ENCODE assay signal across 8 cellular contexts in genomic region chr1:32200226-32201010, GRCh38. TPM values are rescaled to one million over a fixed set of nuclear protein-coding genes. Genes with fewer than 3 reads are reported as not detected.
DNase-seq lines count a peak whose midpoint lies in the region; ATAC-seq and TF ChIP-seq lines count a peak whose summit lies in the region.

Gene CCDC28B, plus strand, starts transcription at chr1:32200595. Its CDS starts 1,341 bp downstream, at chr1:32201936.

- intact Hi-C loops in thyroid gland (cut with DNase I): no loop called here

- no peak for TF ChIP-seq EP300 in gastroesophageal sphincter (IDR thresholded peaks at IDR 0.05)

- peaks cover 4% of the 10 kb centered on the region for H3K36me3 Mint-ChIP-seq in activated naive CD4-positive, alpha-beta T cell treated with anti-CD3 and anti-CD28 coated beads, Interleukin-2, amount 50 U/mL, for 24 hours
- H3K36me3 Mint-ChIP-seq in neural progenitor cell: peaks cover 10% of the 10 kb centered on the region

- DNase-seq in G401 (ENCODE audit: low spot score): peak; percentile 86
- DNase-seq in SJCRH30: peak; percentile 56 to 71
- DNase-seq in neural progenitor cell (ENCODE audit: low spot score): peak; percentile 81
- peak; percentile 43 to 49 for DNase-seq in thyroid gland
- no peak for DNase-seq in NCI-H1048 (lab: John Stamatoyannopoulos, UW)

- ATAC-seq in gastroesophageal sphincter: peak; percentile 69

- TF ChIP-seq POLR2A in gastroesophageal sphincter (IDR thresholded peaks at IDR 0.05) (no peak), thyroid gland (IDR thresholded peaks at IDR 0.05) (peak in 1 of 2 donors; percentile 14)

- peaks cover 66% of the 10 kb centered on the region for H3K4me1 Mint-ChIP-seq in activated naive CD4-positive, alpha-beta T cell treated with anti-CD3 and anti-CD28 coated beads, Interleukin-2, amount 50 U/mL, for 24 hours
- H3K4me1 Mint-ChIP-seq in neural progenitor cell: peaks cover 39% of the 10 kb centered on the region

- in situ Hi-C loops in G401 (cut with HindIII; ENCODE audit: low sequenced_read_pairs): no loop called here

- H3K4me1 ChIP-seq in SJCRH30: peaks cover 6% of the 10 kb centered on the region; the same call in 1 of the 2 replicates
- peaks cover 6 to 47% (median 20%) of the 10 kb centered on the region in 3 donors for H3K4me1 ChIP-seq in gastroesophageal sphincter
- peaks cover 25% of the 10 kb centered on the region for H3K4me1 ChIP-seq in neural progenitor cell
- peaks cover 17 to 32% of the 10 kb centered on the region in 2 donors for H3K4me1 ChIP-seq in thyroid gland

- no peaks in the 10 kb centered on the region for H3K79me2 ChIP-seq in neural progenitor cell (ENCODE audit: low read depth)

- H3K36me3 ChIP-seq in KOPT-K1 (ENCODE audit: insufficient read depth, low read length) (peaks cover 36% of the 10 kb centered on the region), SJCRH30 (peaks cover 11% of the 10 kb centered on the region), gastroesophageal sphincter (peaks cover 0 to 31% of the 10 kb centered on the region in 2 donors), neural progenitor cell (no peaks in the 10 kb centered on the region), thyroid gland (peaks cover 12 to 14% of the 10 kb centered on the region in 2 donors)

- H3K9ac ChIP-seq in neural progenitor cell: no peak within 1 kb of the TSS

- WGBS in gastroesophageal sphincter (ENCODE audit: low coverage in 1 of 2), 2 donors: 0 to 1% methylated on average over 4 to 9 of the region's 34 CpGs
- 1% methylated on average over 19 to 23 of the region's 34 CpGs for WGBS in thyroid gland, 2 donors

- peaks cover 9% of the 10 kb centered on the region for H4K20me1 ChIP-seq in neural progenitor cell (ENCODE audit: low read depth)

- TF ChIP-seq CTCF in gastroesophageal sphincter (IDR thresholded peaks at IDR 0.05) (no peak), neural progenitor cell (IDR thresholded peaks at IDR 0.05) (no peak), thyroid gland (IDR thresholded peaks at IDR 0.05) (no peak)

- H3K4me3 ChIP-seq in SJCRH30: peak within 1 kb of the TSS; percentile 60
- H3K4me3 ChIP-seq in gastroesophageal sphincter: peak within 1 kb of the TSS; percentile 58 to 72
- H3K4me3 ChIP-seq in neural progenitor cell: peak within 1 kb of the TSS; percentile 68
- H3K4me3 ChIP-seq in thyroid gland (replicated peaks in 1 of 3): peak within 1 kb of the TSS in 2 of 3 donors; percentile 28 to 58

- peak within 1 kb of the TSS; percentile 92 for H2AFZ ChIP-seq in neural progenitor cell (replicated peaks)

- no peaks in the 10 kb centered on the region for H3K27me3 ChIP-seq in SJCRH30
- H3K27me3 ChIP-seq in gastroesophageal sphincter: no peaks in the 10 kb centered on the region
- peaks cover 11% of the 10 kb centered on the region for H3K27me3 ChIP-seq in neural progenitor cell
- H3K27me3 ChIP-seq in thyroid gland: no peaks in the 10 kb centered on the region

- no peaks in the 10 kb centered on the region for H3K9me3 Mint-ChIP-seq in activated naive CD4-positive, alpha-beta T cell treated with anti-CD3 and anti-CD28 coated beads, Interleukin-2, amount 50 U/mL, for 24 hours
- no peaks in the 10 kb centered on the region for H3K9me3 Mint-ChIP-seq in neural progenitor cell

- H3K27ac ChIP-seq in KOPT-K1 (ENCODE audit: low read depth, low read length, poor library complexity, severe bottlenecking): peak within 1 kb of the TSS; percentile 77
- no peak within 1 kb of the TSS; the same call in 1 of the 2 replicates for H3K27ac ChIP-seq in SJCRH30
- H3K27ac ChIP-seq in gastroesophageal sphincter: peak within 1 kb of the TSS; percentile 43 to 95 (median 89)
- H3K27ac ChIP-seq in neural progenitor cell: peak within 1 kb of the TSS; percentile 38
- peak within 1 kb of the TSS; percentile 31 to 74 (median 35) for H3K27ac ChIP-seq in thyroid gland

- no peaks in the 10 kb centered on the region for H3K27me3 Mint-ChIP-seq in activated naive CD4-positive, alpha-beta T cell treated with anti-CD3 and anti-CD28 coated beads, Interleukin-2, amount 50 U/mL, for 24 hours
- peaks cover 3% of the 10 kb centered on the region for H3K27me3 Mint-ChIP-seq in neural progenitor cell (ENCODE audit: insufficient read depth, low read depth)

- peaks cover 60% of the 10 kb centered on the region for H3F3A ChIP-seq in neural progenitor cell (ENCODE audit: low read depth)

- H3K27ac Mint-ChIP-seq in activated naive CD4-positive, alpha-beta T cell treated with anti-CD3 and anti-CD28 coated beads, Interleukin-2, amount 50 U/mL, for 24 hours: peak within 1 kb of the TSS; percentile 90
- peak within 1 kb of the TSS; percentile 80 for H3K27ac Mint-ChIP-seq in neural progenitor cell

- H3K9me3 ChIP-seq in KOPT-K1 (ENCODE audit: insufficient read depth, low read length, poor library complexity, severe bottlenecking): no peaks in the 10 kb centered on the region
- no peaks in the 10 kb centered on the region for H3K9me3 ChIP-seq in SJCRH30 (replicated peaks)
- H3K9me3 ChIP-seq in gastroesophageal sphincter: no peaks in the 10 kb centered on the region
- H3K9me3 ChIP-seq in neural progenitor cell (ENCODE audit: low read depth): no peaks in the 10 kb centered on the region
- no peaks in the 10 kb centered on the region for H3K9me3 ChIP-seq in thyroid gland

- peak within 1 kb of the TSS; percentile 90 for H3K4me3 Mint-ChIP-seq in activated naive CD4-positive, alpha-beta T cell treated with anti-CD3 and anti-CD28 coated beads, Interleukin-2, amount 50 U/mL, for 24 hours
- H3K4me3 Mint-ChIP-seq in neural progenitor cell: peak within 1 kb of the TSS; percentile 84

- peak within 1 kb of the TSS; percentile 80 for H3K4me2 ChIP-seq in neural progenitor cell

RNA-seq across cellular contexts. Expression of gene CCDC28B, which starts in this region (rescaled TPM):
- 24.4 and 30.9 TPM in 2 replicates for total RNA-seq in G401 (2014; rRNA removed; shearing (Covaris generic))
- 8.8 and 11.3 TPM in 2 replicates for total RNA-seq in SJCRH30 (2014; rRNA removed; shearing (Covaris generic))
- total RNA-seq in gastroesophageal sphincter (1 to 10 TPM; 2.7 to 8.0 (median 5.6) TPM), neural progenitor cell (ENCODE audit: low replicate concordance) (6.5 and 16.4 TPM in 2 replicates), thyroid gland (1 to 10 TPM; 2.2 to 7.6 (median 5.2) TPM)
